1 cellular context compared by ENCODE assay signal in the genomic region with DNA sequence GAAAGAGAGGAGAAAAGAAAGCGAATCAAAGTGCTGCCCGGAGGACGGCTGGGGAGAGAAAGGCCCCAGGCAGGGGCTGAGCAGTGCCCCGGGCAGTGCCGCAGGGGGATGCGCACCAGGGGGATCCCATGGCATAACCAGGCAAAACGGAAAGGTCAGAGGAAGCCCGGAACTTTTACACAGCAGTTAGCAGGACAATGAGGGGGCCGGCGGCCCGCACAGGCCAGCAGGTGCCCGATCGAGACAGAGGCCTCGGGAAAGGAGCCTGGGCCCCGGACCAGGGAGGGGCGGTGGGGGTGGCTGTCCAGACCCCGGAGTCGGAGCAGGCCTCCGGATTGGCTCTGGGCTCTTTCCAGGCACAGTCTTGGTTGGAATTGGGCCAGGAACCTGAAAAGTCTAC.
TF ChIP-seq lines count a peak whose summit lies in the region.

No MANE protein-coding gene starts in this region.

TF ChIP-seq in H1, 55 proteins besides CTCF, POLR2A, EP300 and RAD21:
- TF ChIP-seq, protein P1, sequence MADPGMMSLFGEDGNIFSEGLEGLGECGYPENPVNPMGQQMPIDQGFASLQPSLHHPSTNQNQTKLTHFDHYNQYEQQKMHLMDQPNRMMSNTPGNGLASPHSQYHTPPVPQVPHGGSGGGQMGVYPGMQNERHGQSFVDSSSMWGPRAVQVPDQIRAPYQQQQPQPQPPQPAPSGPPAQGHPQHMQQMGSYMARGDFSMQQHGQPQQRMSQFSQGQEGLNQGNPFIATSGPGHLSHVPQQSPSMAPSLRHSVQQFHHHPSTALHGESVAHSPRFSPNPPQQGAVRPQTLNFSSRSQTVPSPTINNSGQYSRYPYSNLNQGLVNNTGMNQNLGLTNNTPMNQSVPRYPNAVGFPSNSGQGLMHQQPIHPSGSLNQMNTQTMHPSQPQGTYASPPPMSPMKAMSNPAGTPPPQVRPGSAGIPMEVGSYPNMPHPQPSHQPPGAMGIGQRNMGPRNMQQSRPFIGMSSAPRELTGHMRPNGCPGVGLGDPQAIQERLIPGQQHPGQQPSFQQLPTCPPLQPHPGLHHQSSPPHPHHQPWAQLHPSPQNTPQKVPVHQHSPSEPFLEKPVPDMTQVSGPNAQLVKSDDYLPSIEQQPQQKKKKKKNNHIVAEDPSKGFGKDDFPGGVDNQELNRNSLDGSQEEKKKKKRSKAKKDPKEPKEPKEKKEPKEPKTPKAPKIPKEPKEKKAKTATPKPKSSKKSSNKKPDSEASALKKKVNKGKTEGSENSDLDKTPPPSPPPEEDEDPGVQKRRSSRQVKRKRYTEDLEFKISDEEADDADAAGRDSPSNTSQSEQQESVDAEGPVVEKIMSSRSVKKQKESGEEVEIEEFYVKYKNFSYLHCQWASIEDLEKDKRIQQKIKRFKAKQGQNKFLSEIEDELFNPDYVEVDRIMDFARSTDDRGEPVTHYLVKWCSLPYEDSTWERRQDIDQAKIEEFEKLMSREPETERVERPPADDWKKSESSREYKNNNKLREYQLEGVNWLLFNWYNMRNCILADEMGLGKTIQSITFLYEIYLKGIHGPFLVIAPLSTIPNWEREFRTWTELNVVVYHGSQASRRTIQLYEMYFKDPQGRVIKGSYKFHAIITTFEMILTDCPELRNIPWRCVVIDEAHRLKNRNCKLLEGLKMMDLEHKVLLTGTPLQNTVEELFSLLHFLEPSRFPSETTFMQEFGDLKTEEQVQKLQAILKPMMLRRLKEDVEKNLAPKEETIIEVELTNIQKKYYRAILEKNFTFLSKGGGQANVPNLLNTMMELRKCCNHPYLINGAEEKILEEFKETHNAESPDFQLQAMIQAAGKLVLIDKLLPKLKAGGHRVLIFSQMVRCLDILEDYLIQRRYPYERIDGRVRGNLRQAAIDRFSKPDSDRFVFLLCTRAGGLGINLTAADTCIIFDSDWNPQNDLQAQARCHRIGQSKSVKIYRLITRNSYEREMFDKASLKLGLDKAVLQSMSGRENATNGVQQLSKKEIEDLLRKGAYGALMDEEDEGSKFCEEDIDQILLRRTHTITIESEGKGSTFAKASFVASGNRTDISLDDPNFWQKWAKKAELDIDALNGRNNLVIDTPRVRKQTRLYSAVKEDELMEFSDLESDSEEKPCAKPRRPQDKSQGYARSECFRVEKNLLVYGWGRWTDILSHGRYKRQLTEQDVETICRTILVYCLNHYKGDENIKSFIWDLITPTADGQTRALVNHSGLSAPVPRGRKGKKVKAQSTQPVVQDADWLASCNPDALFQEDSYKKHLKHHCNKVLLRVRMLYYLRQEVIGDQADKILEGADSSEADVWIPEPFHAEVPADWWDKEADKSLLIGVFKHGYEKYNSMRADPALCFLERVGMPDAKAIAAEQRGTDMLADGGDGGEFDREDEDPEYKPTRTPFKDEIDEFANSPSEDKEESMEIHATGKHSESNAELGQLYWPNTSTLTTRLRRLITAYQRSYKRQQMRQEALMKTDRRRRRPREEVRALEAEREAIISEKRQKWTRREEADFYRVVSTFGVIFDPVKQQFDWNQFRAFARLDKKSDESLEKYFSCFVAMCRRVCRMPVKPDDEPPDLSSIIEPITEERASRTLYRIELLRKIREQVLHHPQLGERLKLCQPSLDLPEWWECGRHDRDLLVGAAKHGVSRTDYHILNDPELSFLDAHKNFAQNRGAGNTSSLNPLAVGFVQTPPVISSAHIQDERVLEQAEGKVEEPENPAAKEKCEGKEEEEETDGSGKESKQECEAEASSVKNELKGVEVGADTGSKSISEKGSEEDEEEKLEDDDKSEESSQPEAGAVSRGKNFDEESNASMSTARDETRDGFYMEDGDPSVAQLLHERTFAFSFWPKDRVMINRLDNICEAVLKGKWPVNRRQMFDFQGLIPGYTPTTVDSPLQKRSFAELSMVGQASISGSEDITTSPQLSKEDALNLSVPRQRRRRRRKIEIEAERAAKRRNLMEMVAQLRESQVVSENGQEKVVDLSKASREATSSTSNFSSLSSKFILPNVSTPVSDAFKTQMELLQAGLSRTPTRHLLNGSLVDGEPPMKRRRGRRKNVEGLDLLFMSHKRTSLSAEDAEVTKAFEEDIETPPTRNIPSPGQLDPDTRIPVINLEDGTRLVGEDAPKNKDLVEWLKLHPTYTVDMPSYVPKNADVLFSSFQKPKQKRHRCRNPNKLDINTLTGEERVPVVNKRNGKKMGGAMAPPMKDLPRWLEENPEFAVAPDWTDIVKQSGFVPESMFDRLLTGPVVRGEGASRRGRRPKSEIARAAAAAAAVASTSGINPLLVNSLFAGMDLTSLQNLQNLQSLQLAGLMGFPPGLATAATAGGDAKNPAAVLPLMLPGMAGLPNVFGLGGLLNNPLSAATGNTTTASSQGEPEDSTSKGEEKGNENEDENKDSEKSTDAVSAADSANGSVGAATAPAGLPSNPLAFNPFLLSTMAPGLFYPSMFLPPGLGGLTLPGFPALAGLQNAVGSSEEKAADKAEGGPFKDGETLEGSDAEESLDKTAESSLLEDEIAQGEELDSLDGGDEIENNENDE (IDR thresholded peaks at IDR 0.05; ENCODE audit: insufficient replicate concordance, low read length), result no peak
- TF ChIP-seq HDAC6 (IDR thresholded peaks at IDR 0.05; ENCODE audit: low read depth, low read length), result no peak
